In the genomic region with DNA sequence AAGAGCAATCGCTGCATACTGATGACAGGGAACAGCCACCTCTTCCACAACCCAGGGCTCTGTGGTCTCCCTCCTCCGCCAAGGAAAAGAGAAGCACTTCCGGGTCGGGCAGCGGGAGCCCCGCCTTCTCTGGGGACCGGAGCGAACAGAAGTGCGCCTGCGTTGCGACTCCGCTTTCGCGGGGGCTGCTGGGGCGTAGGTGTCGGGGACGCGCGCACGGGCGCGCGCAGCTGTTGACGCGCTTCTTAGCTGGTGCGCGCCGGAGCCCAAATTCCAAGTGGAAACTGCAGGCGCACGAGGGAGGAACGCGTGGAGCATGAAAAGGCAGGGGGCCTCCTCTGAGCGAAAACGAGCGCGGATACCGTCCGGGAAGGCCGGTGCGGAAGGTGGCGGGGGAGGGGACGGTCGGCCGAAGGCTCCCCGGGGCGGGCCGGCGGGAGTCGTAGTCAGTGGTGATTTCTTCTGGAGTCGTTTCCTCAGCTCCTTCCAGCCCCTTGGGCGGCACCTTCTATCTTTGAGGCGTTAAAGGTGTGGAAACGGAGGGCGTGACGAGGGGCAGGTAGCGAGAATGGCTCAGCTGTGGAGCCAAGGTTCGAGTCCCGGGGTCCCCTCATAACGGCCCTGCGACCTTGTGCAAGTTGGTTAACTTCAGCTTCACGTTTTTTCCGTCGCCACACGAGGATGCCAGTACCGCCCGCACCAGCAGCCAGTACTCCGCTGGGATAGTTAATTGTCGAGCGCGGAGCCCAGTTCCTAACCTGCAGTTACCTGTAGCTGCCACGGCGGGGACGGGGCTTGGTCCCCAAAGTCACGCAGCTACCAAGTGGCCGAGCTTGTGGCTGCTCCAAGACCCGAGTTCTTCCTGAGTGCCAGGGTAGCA, we compare ENCODE assay signal across 8 cellular contexts. TPM values are rescaled to one million over a fixed set of nuclear protein-coding genes. Genes with fewer than 3 reads are reported as not detected.
DNase-seq lines count a peak whose midpoint lies in the region; ATAC-seq and TF ChIP-seq lines count a peak whose summit lies in the region.

COX15 (minus strand) TSS at position 95 of the 880 bp plus-strand sequence; CDS start at position 17, 78 bp downstream.
A gene with protein sequence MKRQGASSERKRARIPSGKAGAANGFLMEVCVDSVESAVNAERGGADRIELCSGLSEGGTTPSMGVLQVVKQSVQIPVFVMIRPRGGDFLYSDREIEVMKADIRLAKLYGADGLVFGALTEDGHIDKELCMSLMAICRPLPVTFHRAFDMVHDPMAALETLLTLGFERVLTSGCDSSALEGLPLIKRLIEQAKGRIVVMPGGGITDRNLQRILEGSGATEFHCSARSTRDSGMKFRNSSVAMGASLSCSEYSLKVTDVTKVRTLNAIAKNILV (plus strand): TSS at position 202 of the 880 bp plus-strand sequence. CDS start 115 bp downstream, at position 317.

- H3K4me3 ChIP-seq in Jurkat, Clone E6-1 (ENCODE audit: low read length): peak within 1 kb of the TSS; percentile 91
- H3K4me3 ChIP-seq in PC-3 (ENCODE audit: low read length): peak within 1 kb of the TSS; percentile 95
- H3K4me3 ChIP-seq in mucosa of descending colon: peak within 1 kb of the TSS; percentile 67

- no peaks in the 10 kb centered on the region for H4K20me1 ChIP-seq in PC-3 (ENCODE audit: low read length)

- peak; percentile 99 for DNase-seq in DMS53 (lab: John Stamatoyannopoulos, UW)
- DNase-seq in Jurkat, Clone E6-1 (ENCODE audit: low read depth, low spot score): peak; percentile 94
- DNase-seq in PC-3: peak; percentile 95
- peak; percentile 94 for DNase-seq in activated T-cell treated with anti-CD3 and anti-CD28 coated beads for 48 hours (ENCODE audit: low read depth)
- DNase-seq in epithelial cell of prostate (ENCODE audit: low read depth, low spot score): peak; percentile 75
- DNase-seq in mucosa of descending colon: peak; percentile 98
- DNase-seq in stimulated activated CD8-positive, alpha-beta memory T cell treated with anti-CD3 and anti-CD28 coated beads, Interleukin-4, amount 100 ng/mL, for 24 hours (ENCODE audit: low read depth): peak; percentile 91

- peaks cover 3% of the 10 kb centered on the region; the same call in 1 of the 2 replicates for H3K4me1 ChIP-seq in PC-3 (ENCODE audit: insufficient read depth, low read length)
- H3K4me1 ChIP-seq in mucosa of descending colon (ENCODE audit: low read depth): peaks cover 18% of the 10 kb centered on the region

- H3K9ac ChIP-seq in PC-3 (ENCODE audit: low read length): peak within 1 kb of the TSS; percentile 91

- H2AFZ ChIP-seq in PC-3 (ENCODE audit: low read length): peak within 1 kb of the TSS; percentile 86

- TSS peak; percentile 78 for BruUV-seq in PC-3 (replicated peaks; lab: Mats Ljungman, UMichigan)

- H3K9me2 ChIP-seq in PC-3 (replicated peaks; ENCODE audit: low read length): no peaks in the 10 kb centered on the region

- H3K4me2 ChIP-seq in PC-3 (ENCODE audit: low read length): peak within 1 kb of the TSS; percentile 90

- H3K27ac ChIP-seq in PC-3 (ENCODE audit: low read length): peak within 1 kb of the TSS; percentile 89
- H3K27ac ChIP-seq in epithelial cell of prostate: peak within 1 kb of the TSS; percentile 90

- H3F3A ChIP-seq in PC-3 (ENCODE audit: low read length, unreplicated experiment): no peaks in the 10 kb centered on the region

- H3K36me3 ChIP-seq in PC-3 (ENCODE audit: low read depth, low read length) (0 out of 2 replicates have a peak, but pooled peaks cover 3% of the 10 kb centered on the region), mucosa of descending colon (ENCODE audit: low read depth) (peaks cover 3% of the 10 kb centered on the region)

- TF ChIP-seq CTCF in PC-3 (conservative IDR thresholded peaks at IDR 0.05; ENCODE audit: low read depth, low read length) (no peak; the same call in 1 of the 2 replicates), mucosa of descending colon (IDR thresholded peaks at IDR 0.05) (no peak)

- CTCF ChIA-PET in PC-3 (lab: Charles Lee): interaction anchor here (1.5 kb wide), 1 partner anchor 114 kb away, joined by 13 read pairs; no protein-coding TSS in a partner anchor

- no peaks in the 10 kb centered on the region for H3K9me3 ChIP-seq in PC-3 (ENCODE audit: low read length)
- no peaks in the 10 kb centered on the region for H3K9me3 ChIP-seq in mucosa of descending colon

- POLR2A ChIA-PET in PC-3 (lab: Charles Lee; ENCODE audit: unreplicated experiment): interaction anchor here (0.5 to 1.2 kb wide), 5 partner anchors 41 to 114 kb away, joined by 3 to 18 read pairs (median 6); no protein-coding TSS in a partner anchor

- H3K79me2 ChIP-seq in PC-3 (ENCODE audit: low read length): peaks cover 30% of the 10 kb centered on the region

- ATAC-seq in GM21619 (IDR thresholded peaks at IDR 0.05; ENCODE audit: unreplicated experiment) (peak; percentile 85), PC-3 (peak; percentile 88), mucosa of descending colon (peak; percentile 98)

- intact Hi-C loops in PC-3 (cut with micrococcal nuclease) (loop anchor here (1.0 to 5.0 kb wide), 2 partner anchors 100 to 114 kb away; no protein-coding TSS in a partner anchor), mucosa of descending colon (cut with DNase I, micrococcal nuclease) (no loop called here)

- H3K27me3 ChIP-seq in PC-3 (ENCODE audit: low read length): no peaks in the 10 kb centered on the region

RNA-seq across cellular contexts. Expression of gene COX15, which starts in this region (rescaled TPM):
- 26.9 TPM for polyA plus RNA-seq in Jurkat, Clone E6-1 (2012; ENCODE audit: insufficient read depth, insufficient read length)
- total RNA-seq in PC-3 (2014; rRNA removed) (16.6 and 24.6 TPM in 2 replicates), mucosa of descending colon (10 to 100 TPM; 34.0 to 51.3 (median 46.1) TPM)

RNA-seq across cellular contexts. Expression of the second gene that starts in this region (rescaled TPM):
- 72.5 TPM for polyA plus RNA-seq in Jurkat, Clone E6-1 (2012; ENCODE audit: insufficient read depth, insufficient read length)
- total RNA-seq in PC-3 (2014; rRNA removed) (10.2 and 14.5 TPM in 2 replicates), mucosa of descending colon (10 to 100 TPM; 10.7 to 22.1 (median 11.4) TPM)

Comparison
In these comparisons a context has a peak if more than half of its experiments do, and no peak if none do; other contexts are left out.
1. Peak in every context shown above with its lines: DNase-seq, ATAC-seq, H3K4me3 ChIP-seq and H3K27ac ChIP-seq.